ENCODE assay signal across 1 cellular context in the genomic region with DNA sequence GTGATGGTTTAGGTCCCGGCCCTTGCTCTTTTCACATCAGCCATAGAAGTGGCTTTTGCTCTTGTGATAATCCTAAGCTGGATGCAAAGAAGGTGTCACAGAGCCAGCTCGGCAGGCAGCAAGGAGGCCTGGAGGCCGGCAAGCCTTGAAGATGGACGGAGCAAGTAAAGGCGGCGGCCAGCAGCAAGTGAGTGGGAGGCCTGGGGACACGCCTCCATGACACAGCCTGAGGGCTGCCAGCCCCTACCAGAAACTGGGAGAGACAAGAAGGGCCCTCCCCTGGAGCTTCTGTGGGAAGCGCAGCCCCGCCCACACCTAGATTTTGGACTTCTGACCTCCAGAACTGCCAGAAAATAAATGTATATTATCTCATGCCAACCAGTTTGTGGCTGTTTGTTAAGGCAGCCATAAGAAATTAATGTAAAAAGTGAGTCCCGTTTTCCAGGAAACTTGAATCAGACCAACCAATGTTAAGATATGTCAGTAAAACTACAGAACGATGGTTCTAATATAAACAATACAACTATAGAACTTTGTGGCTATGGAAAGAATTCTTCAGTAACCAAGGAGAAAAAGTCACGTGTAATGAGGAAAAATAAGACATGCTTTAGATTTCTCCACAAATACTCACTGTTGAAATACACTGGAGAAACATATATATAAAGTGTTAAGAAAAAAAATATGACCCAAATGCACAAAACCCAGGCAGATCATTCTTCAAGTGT.
TF ChIP-seq lines count a peak whose summit lies in the region.

No MANE protein-coding gene starts in this region.

TF ChIP-seq in HepG2, 621 proteins besides CTCF, POLR2A, EP300 and RAD21:
- TF ChIP-seq ZNF281 (CRISPR knock-in tag; IDR thresholded peaks at IDR 0.05; ENCODE audit: borderline replicate concordance) (no peak), RCOR2 (CRISPR knock-in tag; IDR thresholded peaks at IDR 0.05) (no peak), CBFB (CRISPR knock-in tag; IDR thresholded peaks at IDR 0.05) (no peak), ZNF354B (CRISPR knock-in tag; IDR thresholded peaks at IDR 0.05) (no peak), ZNF784 (CRISPR knock-in tag; IDR thresholded peaks at IDR 0.05; ENCODE audit: borderline replicate concordance) (no peak), MED13 (CRISPR knock-in tag; IDR thresholded peaks at IDR 0.05) (no peak), ZNF431 (CRISPR knock-in tag; IDR thresholded peaks at IDR 0.05; ENCODE audit: borderline replicate concordance, low read depth) (no peak), KDM2A (CRISPR knock-in tag; IDR thresholded peaks at IDR 0.05; ENCODE audit: borderline replicate concordance, low read depth) (no peak), YEATS4 (CRISPR knock-in tag; IDR thresholded peaks at IDR 0.05; ENCODE audit: borderline replicate concordance) (no peak), ZNF383 (CRISPR knock-in tag; IDR thresholded peaks at IDR 0.05; ENCODE audit: borderline replicate concordance) (no peak), GPN1 (CRISPR knock-in tag; IDR thresholded peaks at IDR 0.05; ENCODE audit: borderline replicate concordance) (no peak), FOSL1 (CRISPR knock-in tag; IDR thresholded peaks at IDR 0.05; ENCODE audit: borderline replicate concordance) (no peak), ARNT2 (CRISPR knock-in tag; IDR thresholded peaks at IDR 0.05; ENCODE audit: low read depth) (no peak), SIN3B (IDR thresholded peaks at IDR 0.05; ENCODE audit: low read length) (no peak), USF2 (IDR thresholded peaks at IDR 0.05; ENCODE audit: low read depth, low read length) (no peak), USF2 (CRISPR knock-in tag; IDR thresholded peaks at IDR 0.05; ENCODE audit: borderline replicate concordance) (no peak), TEF (CRISPR knock-in tag; IDR thresholded peaks at IDR 0.05) (no peak), SIX1 (CRISPR knock-in tag; IDR thresholded peaks at IDR 0.05; ENCODE audit: borderline replicate concordance) (no peak), MED8 (CRISPR knock-in tag; IDR thresholded peaks at IDR 0.05; ENCODE audit: insufficient replicate concordance) (no peak)
